Comparison of ENCODE assay signal across 18 cellular contexts in genomic region chr5:171863928-171864327, GRCh38.
A peak's percentile ranks its signal among the peaks of the same experiment; 100 is the strongest.
DNase-seq lines count a peak whose midpoint lies in the region; ATAC-seq and TF ChIP-seq lines count a peak whose summit lies in the region.
"Had no signal": no experiment of that assay in that cellular context is flagged by ENCODE, and none has a peak within 500 bp of the region (broad histone marks: within the 10 kb centered on the region; RNA-seq: fewer than 3 reads in every experiment).

No MANE protein-coding gene starts in this region.

- H3K27me3 ChIP-seq in RWPE2 (ENCODE audit: insufficient read depth, poor library complexity, severe bottlenecking), result no peaks in the 10 kb centered on the region
- H3K27me3 ChIP-seq: stomach had no signal

- no peaks in the 10 kb centered on the region for H3K4me1 ChIP-seq in RWPE2 (ENCODE audit: insufficient read depth, poor library complexity, severe bottlenecking)

- no peaks in the 10 kb centered on the region for H3K9me3 ChIP-seq in RWPE2 (ENCODE audit: severe bottlenecking)
- H3K9me3 ChIP-seq: stomach had no signal

- peak; percentile 74 for ATAC-seq in RWPE2 (ENCODE audit: low read depth)
- ATAC-seq in sciatic nerve, result peak; percentile 76
- ATAC-seq in GM19351 (IDR thresholded peaks at IDR 0.05; ENCODE audit: unreplicated experiment), result no peak
- ATAC-seq in HG02759 (IDR thresholded peaks at IDR 0.05; ENCODE audit: unreplicated experiment), result no peak
- no peak for ATAC-seq in GM18502 (IDR thresholded peaks at IDR 0.05; ENCODE audit: poor library complexity, unreplicated experiment)
- ATAC-seq: activated CD8-positive, alpha-beta memory T cell treated with anti-CD3 and anti-CD28 coated beads, Interleukin-2, amount 10 ng/mL, durations not matched to agents 7 days and 5 days; SK-N-SH treated with all-trans-retinoic acid at 6 μM for 48 hours had no signal

- no peak overlapping the region for H3K4me3 ChIP-seq in RWPE2 (ENCODE audit: severe bottlenecking)
- H3K4me3 ChIP-seq: stomach had no signal

- no peak for TF ChIP-seq CTCF in RWPE2 (IDR thresholded peaks at IDR 0.05; ENCODE audit: poor library complexity, severe bottlenecking)

- DNase-seq in GM03348 (ENCODE audit: low spot score), result peak; percentile 84
- no peak for DNase-seq in RWPE2 (ENCODE audit: low spot score)
- peak; percentile 86 for DNase-seq in fibroblast of peridontal ligament (ENCODE audit: extremely low read depth)
- no peak for DNase-seq in sciatic nerve (ENCODE audit: low spot score)
- no peak for DNase-seq in putamen (ENCODE audit: low spot score)
- DNase-seq: activated CD8-positive, alpha-beta memory T cell treated with anti-CD3 and anti-CD28 coated beads, Interleukin-2, amount 10 ng/mL, durations not matched to agents 7 days and 5 days; activated naive CD4-positive, alpha-beta T cell treated with anti-CD3 and anti-CD28 coated beads, Interleukin-2, amount 50 U/mL, for 16 hours; CD4-positive, CD25-positive, alpha-beta regulatory T cell; H9; naive B cell; NCI-H2107; right cardiac atrium; stomach had no signal

- intact Hi-C loops in sciatic nerve (cut with DNase I), result no loop called here

- no peak overlapping the region for H3K27ac ChIP-seq in RWPE2 (ENCODE audit: poor library complexity, severe bottlenecking)
- H3K27ac ChIP-seq: HL-60 had no signal

- peaks cover 42% of the 10 kb centered on the region for H3K36me3 ChIP-seq in RWPE2 (ENCODE audit: low read depth)

Comparison
In these comparisons a context has a peak if more than half of its experiments do, and no peak if none do; other contexts are left out.
1. DNase-seq: peak in GM03348 (single experiment) and fibroblast of peridontal ligament (single experiment); none in RWPE2 (single experiment), sciatic nerve (single experiment) and putamen (single experiment).
2. ATAC-seq: peak in RWPE2 (single experiment) and sciatic nerve (single experiment); none in GM19351 (single experiment), HG02759 (single experiment) and GM18502 (single experiment).